ENCODE assay signal across 25 cellular contexts in genomic region chr19:11861301-11861700, GRCh38.
"Had no signal": no experiment of that assay in that cellular context is flagged by ENCODE, and none has a peak within 500 bp of the region (broad histone marks: within the 10 kb centered on the region; RNA-seq: fewer than 3 reads in every experiment).

No MANE protein-coding gene starts in this region.

- H3K36me3 ChIP-seq: brain microvascular endothelial cell had no signal

- H3K4me3 ChIP-seq: coronary artery, dorsolateral prefrontal cortex had no signal

- H3K27me3 ChIP-seq: brain microvascular endothelial cell, dorsolateral prefrontal cortex had no signal

- ATAC-seq: activated T-cell treated with anti-CD3 and anti-CD28 coated beads, Interleukin-2, amount 50 U/mL, for 4 hours; activated T-helper 17 cell treated with anti-CD3 and anti-CD28 coated beads, Interleukin-2, amount 50 U/mL, for 72 hours; esophagus mucosa; WTC11 had no signal

- DNase-seq: activated CD4-positive, alpha-beta memory T cell treated with anti-CD3 and anti-CD28 coated beads, Interleukin-2, amount 10 ng/mL, durations not matched to agents 7 days and 5 days; activated CD4-positive, alpha-beta T cell treated with anti-CD3 and anti-CD28 coated beads for 1 hour; activated CD4-positive, alpha-beta T cell treated with anti-CD3 and anti-CD28 coated beads for 4 hours; activated CD4-positive, alpha-beta T cell treated with anti-CD3 and anti-CD28 coated beads, Interleukin-2, amount 10 ng/mL, durations not matched to agents 7 days and 5 days; activated CD4-positive, alpha-beta T cell treated with anti-CD3 and anti-CD28 coated beads, Interleukin-2, amount 50 U/mL, for 4 hours; activated CD8-positive, alpha-beta memory T cell treated with anti-CD3 and anti-CD28 coated beads for 24 hours; activated effector memory CD4-positive, alpha-beta T cell treated with Interleukin-2 at 50 U/mL for 16 hours; activated gamma-delta T cell treated with Interleukin-2 at 50 U/mL for 16 hours; activated naive CD4-positive, alpha-beta T cell treated with anti-CD3 and anti-CD28 coated beads, Interleukin-2, amount 50 U/mL, for 16 hours; activated naive CD4-positive, alpha-beta T cell treated with Interleukin-2 at 50 U/mL for 16 hours; activated T-cell treated with anti-CD3 and anti-CD28 coated beads, Interleukin-2, amount 50 U/mL, for 4 hours; amniotic stem cell; anterior cingulate cortex; brain microvascular endothelial cell; dorsolateral prefrontal cortex; effector memory CD4-positive, alpha-beta T cell; endodermal cell; foreskin fibroblast; head of caudate nucleus; hippocampal formation; T1000 had no signal
